Comparison of ENCODE assay signal across 17 cellular contexts in the genomic region with DNA sequence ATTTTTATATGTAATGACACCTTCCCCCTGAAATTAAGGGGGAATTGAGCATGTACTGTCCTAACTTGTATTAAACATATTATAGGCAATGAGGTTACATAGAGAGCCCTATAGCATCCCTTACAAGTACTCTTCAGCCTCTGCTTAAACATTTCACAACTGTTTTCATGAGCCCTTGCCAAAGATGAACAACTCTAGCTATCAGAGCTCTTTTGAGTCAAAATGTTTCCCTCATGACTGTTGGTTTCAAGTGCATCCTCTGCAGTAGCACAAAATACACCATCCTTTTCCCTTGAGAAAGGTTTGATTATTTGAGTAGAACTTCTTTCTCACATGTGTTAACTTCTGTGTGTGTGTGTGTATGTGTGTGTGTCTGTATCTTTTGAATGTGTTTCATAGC.
DNase-seq lines count a peak whose midpoint lies in the region; ATAC-seq and TF ChIP-seq lines count a peak whose summit lies in the region.
"Had no signal": no experiment of that assay in that cellular context is flagged by ENCODE, and none has a peak within 500 bp of the region (broad histone marks: within the 10 kb centered on the region; RNA-seq: fewer than 3 reads in every experiment).

No MANE protein-coding gene starts in this region.

- H3K4me2 ChIP-seq in GM23248 (ENCODE audit: unreplicated experiment), result no peak overlapping the region
- H3K4me2 ChIP-seq: A549, GM23338 had no signal

- no peaks in the 10 kb centered on the region for H3K4me1 ChIP-seq in GM23248 (ENCODE audit: insufficient read depth)
- H3K4me1 ChIP-seq: A549, Caco-2 had no signal

- H3K79me2 ChIP-seq in GM23248 (ENCODE audit: insufficient read depth), result no peaks in the 10 kb centered on the region

- no peaks in the 10 kb centered on the region for H3K9me3 ChIP-seq in GM23248 (ENCODE audit: low read depth)

- H3K9me2 ChIP-seq in GM23248 (ENCODE audit: insufficient read depth), result no peaks in the 10 kb centered on the region

- H3F3A ChIP-seq in GM23248 (ENCODE audit: insufficient read depth), result no peaks in the 10 kb centered on the region

- no peaks in the 10 kb centered on the region for H4K20me1 ChIP-seq in GM23248 (ENCODE audit: insufficient read depth)

- TF ChIP-seq CTCF in cardiac fibroblast (IDR thresholded peaks at IDR 0.05; ENCODE audit: low read depth, low read length) (no peak), fibroblast of pulmonary artery (IDR thresholded peaks at IDR 0.05; ENCODE audit: low read length, missing control alignments) (no peak)

- no peaks in the 10 kb centered on the region for H3K27me3 ChIP-seq in GM23248 (replicated peaks; ENCODE audit: insufficient read depth)

- H3K27ac ChIP-seq in GM23248, result no peak overlapping the region
- H3K27ac ChIP-seq: 22Rv1, A549, C4-2B had no signal

- no peak overlapping the region for H3K9ac ChIP-seq in GM23248

- in situ Hi-C loops in GM23248 (cut with MboI), result no loop called here

- no peaks in the 10 kb centered on the region for H3K36me3 ChIP-seq in GM23248 (ENCODE audit: low read depth)

- ATAC-seq in HG03175 (IDR thresholded peaks at IDR 0.05; ENCODE audit: unreplicated experiment), result no peak
- ATAC-seq in GM21717 (IDR thresholded peaks at IDR 0.05; ENCODE audit: unreplicated experiment), result no peak
- ATAC-seq: A549, GM23338, HepG2 had no signal

- DNase-seq in GM23248 (peak; percentile 4), cardiac fibroblast (ENCODE audit: low read depth in 2 of 2) (peak; percentile 6 to 50), fibroblast of pulmonary artery (ENCODE audit: low read depth) (peak; percentile 2), skeletal muscle cell (ENCODE audit: low read depth) (peak; percentile 53), cerebellar cortex (ENCODE audit: low spot score) (no peak), NCI-H510A treated with DMSO at 0.1 percent for 48 hours (lab: John Stamatoyannopoulos, UW) (no peak)
- DNase-seq: AML-193; Caco-2; CD4-positive, alpha-beta T cell; HCEC 1CT had no signal

- H2AFZ ChIP-seq in GM23248, result no peak overlapping the region
- H2AFZ ChIP-seq: GM23338 had no signal

- H3K4me3 ChIP-seq in GM23248 (no peak overlapping the region), cardiac fibroblast (replicated peaks in 1 of 2; ENCODE audit: low read depth in 2 of 2, low read length in 2 of 2) (no peak overlapping the region), fibroblast of pulmonary artery (replicated peaks; ENCODE audit: low read depth, low read length) (no peak overlapping the region), skeletal muscle cell (ENCODE audit: low read depth, low read length) (no peak overlapping the region)
- H3K4me3 ChIP-seq: A549, GM23338 had no signal

Comparison
In these comparisons a context has a peak if more than half of its experiments do, and no peak if none do; other contexts are left out.
1. DNase-seq: peak in GM23248 (single experiment), cardiac fibroblast (2 of 2), fibroblast of pulmonary artery (single experiment) and skeletal muscle cell (single experiment); none in cerebellar cortex (single experiment) and NCI-H510A treated with DMSO at 0.1 percent for 48 hours (single experiment).